In genomic region chr20:17161661-17162410, GRCh38 we compare ENCODE assay signal across 23 cellular contexts.
"Had no signal": no experiment of that assay in that cellular context is flagged by ENCODE, and none has a peak within 500 bp of the region (broad histone marks: within the 10 kb centered on the region; RNA-seq: fewer than 3 reads in every experiment).

No MANE protein-coding gene starts in this region.

- H3K27me3 ChIP-seq: body of pancreas, left lung, transverse colon, uterus had no signal

- FAIRE-seq: keratinocyte had no signal

- H3K36me3 Mint-ChIP-seq: activated CD4-positive, alpha-beta memory T cell treated with anti-CD3 and anti-CD28 coated beads for 36 hours; activated naive CD8-positive, alpha-beta T cell; WTC11 had no signal

- H3K4me3 ChIP-seq: body of pancreas, left lung, transverse colon, uterus had no signal

- H3K4me1 ChIP-seq: body of pancreas, left lung, transverse colon, uterus had no signal

- ATAC-seq: activated CD4-positive, alpha-beta T cell treated with anti-CD3 and anti-CD28 coated beads for 36 hours; body of pancreas; effector memory CD8-positive, alpha-beta T cell; left lung; WTC11 had no signal

- H3K27me3 Mint-ChIP-seq: activated CD4-positive, alpha-beta memory T cell treated with anti-CD3 and anti-CD28 coated beads for 36 hours; activated CD4-positive, alpha-beta T cell treated with anti-CD3 and anti-CD28 coated beads for 36 hours; activated naive CD8-positive, alpha-beta T cell; effector memory CD8-positive, alpha-beta T cell had no signal

- H3K27ac Mint-ChIP-seq: activated CD4-positive, alpha-beta memory T cell treated with anti-CD3 and anti-CD28 coated beads for 36 hours; activated CD4-positive, alpha-beta T cell treated with anti-CD3 and anti-CD28 coated beads for 36 hours; activated naive CD8-positive, alpha-beta T cell; effector memory CD8-positive, alpha-beta T cell; progenitor cell of endocrine pancreas; T-helper 2 cell treated with Interferon-gamma antibody and Interleukin-4, amounts not matched to agents 5 μg/mL and 100 μg/mL, for 36 hours; WTC11 had no signal

- H3K36me3 ChIP-seq: left lung, transverse colon, uterus had no signal

- H3K4me1 Mint-ChIP-seq: activated CD4-positive, alpha-beta T cell treated with anti-CD3 and anti-CD28 coated beads for 36 hours; WTC11 had no signal

- DNase-seq: activated CD4-positive, alpha-beta memory T cell treated with anti-CD3 and anti-CD28 coated beads for 36 hours; activated CD4-positive, alpha-beta T cell treated with anti-CD3 and anti-CD28 coated beads for 36 hours; activated T-cell treated with anti-CD3 and anti-CD28 coated beads for 4 hours; amygdala; body of pancreas; dermis blood vessel endothelial cell; effector memory CD8-positive, alpha-beta T cell; foreskin fibroblast; glutamatergic neuron; left lung; occipital lobe; stimulated activated CD4-positive, alpha-beta T cell treated with anti-CD3 and anti-CD28 coated beads, Interleukin-12 subunit alpha, Interleukin-12 subunit beta, amount 100 ng/mL, for 4 hours; stimulated activated CD4-positive, alpha-beta T cell treated with anti-CD3 and anti-CD28 coated beads, Interleukin-1b, Interleukin-23, amount 100 ng/mL, for 48 hours; stimulated activated CD8-positive, alpha-beta memory T cell treated with anti-CD3 and anti-CD28 coated beads, Interleukin-4, amount 100 ng/mL, for 48 hours; stimulated activated naive CD4-positive, alpha-beta T cell treated with Interleukin-2 at 50 U/mL for 16 hours; substantia nigra; transverse colon; uterus had no signal

- H3K9me3 ChIP-seq: body of pancreas, left lung, transverse colon, uterus had no signal

- H3K4me3 Mint-ChIP-seq: activated CD4-positive, alpha-beta memory T cell treated with anti-CD3 and anti-CD28 coated beads for 36 hours; activated CD4-positive, alpha-beta T cell treated with anti-CD3 and anti-CD28 coated beads for 36 hours; activated naive CD8-positive, alpha-beta T cell; effector memory CD8-positive, alpha-beta T cell; T-helper 2 cell treated with Interferon-gamma antibody and Interleukin-4, amounts not matched to agents 5 μg/mL and 100 μg/mL, for 36 hours; WTC11 had no signal
